In genomic region chr1:201499191-201499590, GRCh38 we compare ENCODE assay signal across 1 cellular context.
TF ChIP-seq lines count a peak whose summit lies in the region.

No MANE protein-coding gene starts in this region.

TF ChIP-seq in H1, 55 proteins besides CTCF, POLR2A, EP300 and RAD21:
- TF ChIP-seq JUND (IDR thresholded peaks at IDR 0.05; ENCODE audit: low read length) (no peak), CHD2 (IDR thresholded peaks at IDR 0.05; ENCODE audit: low read length) (no peak), NRF1 (IDR thresholded peaks at IDR 0.05; ENCODE audit: low read depth, low read length) (no peak), GABPA (IDR thresholded peaks at IDR 0.05; ENCODE audit: borderline replicate concordance, insufficient read depth, low read length) (no peak), SUZ12 (IDR thresholded peaks at IDR 0.05; ENCODE audit: low read length) (no peak), SP2 (IDR thresholded peaks at IDR 0.05; ENCODE audit: low read length) (no peak), CREB1 (IDR thresholded peaks at IDR 0.05) (no peak), BACH1 (IDR thresholded peaks at IDR 0.05; ENCODE audit: low read length) (no peak), E2F6 (IDR thresholded peaks at IDR 0.05) (no peak), TBP (IDR thresholded peaks at IDR 0.05; ENCODE audit: low read depth, low read length) (no peak)
TF ChIP-seq in H1: peak in this region for 0.
